Comparison of ENCODE assay signal across 23 cellular contexts in the genomic region with DNA sequence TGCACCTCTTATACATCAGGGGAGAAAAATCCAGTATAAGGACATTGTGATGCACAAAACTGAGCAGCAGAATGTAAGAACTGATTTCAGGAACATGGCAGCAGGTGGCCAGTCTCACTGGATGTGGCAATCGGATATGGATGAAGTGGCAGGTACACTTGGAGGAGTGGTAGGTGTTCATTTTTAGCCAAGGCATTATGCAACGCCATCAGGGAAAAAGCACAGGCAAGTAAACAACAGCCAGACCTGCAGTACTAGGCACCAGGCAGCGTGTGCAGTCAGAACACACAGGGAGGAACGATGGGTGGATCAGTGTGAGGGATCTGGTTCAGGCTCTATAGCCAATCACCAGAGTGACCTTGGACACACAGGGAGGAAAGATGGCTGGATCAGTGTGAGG.
A peak's percentile ranks its signal among the peaks of the same experiment; 100 is the strongest.
DNase-seq lines count a peak whose midpoint lies in the region; ATAC-seq and TF ChIP-seq lines count a peak whose summit lies in the region.
"Had no signal": no experiment of that assay in that cellular context is flagged by ENCODE, and none has a peak within 500 bp of the region (broad histone marks: within the 10 kb centered on the region; RNA-seq: fewer than 3 reads in every experiment).

No MANE protein-coding gene starts in this region.

- in situ Hi-C loops in gastrocnemius medialis (cut with MboI; ENCODE audit: low sequenced_read_pairs in 4 of 4): loop anchor here in 2 of 4 donors (25.0 kb wide), 2 partner anchors 799 to 824 kb away; no protein-coding TSS in a partner anchor

- intact Hi-C loops in gastrocnemius medialis (cut with DNase I; ENCODE audit: low total_unique reads): no loop called here

- no peaks in the 10 kb centered on the region for H3K9me3 ChIP-seq in gastrocnemius medialis
- H3K9me3 ChIP-seq: gastroesophageal sphincter, testis had no signal

- no peak for TF ChIP-seq POLR2A in gastrocnemius medialis (IDR thresholded peaks at IDR 0.05)

- TF ChIP-seq CTCF in epithelial cell of esophagus (IDR thresholded peaks at IDR 0.05; ENCODE audit: insufficient read depth, low read depth, low read length, missing control alignments): no peak
- no peak for TF ChIP-seq CTCF in gastrocnemius medialis (IDR thresholded peaks at IDR 0.05 in 4 of 5, conservative IDR thresholded peaks at IDR 0.05 in 1 of 5)
- TF ChIP-seq CTCF in osteocyte (IDR thresholded peaks at IDR 0.05): no peak

- H3K36me3 Mint-ChIP-seq in activated CD8-positive, alpha-beta T cell treated with anti-CD3 and anti-CD28 coated beads, Interleukin-2, amount 10 ng/mL, durations not matched to agents 7 days and 5 days (ENCODE audit: low read depth): no peaks in the 10 kb centered on the region
- H3K36me3 Mint-ChIP-seq in osteocyte (ENCODE audit: unreplicated experiment): no peaks in the 10 kb centered on the region
- H3K36me3 Mint-ChIP-seq: memory B cell; stimulated activated naive B cell treated with anti-CD40 and anti-IgM and Interleukin-4, amounts not matched to agents 10 μg/mL and 1 μg/mL and 100 μg/mL, for 72 hours; T-cell had no signal

- peak; percentile 41 to 47 for ATAC-seq in gastrocnemius medialis
- no peak for ATAC-seq in activated CD8-positive, alpha-beta T cell treated with anti-CD3 and anti-CD28 coated beads, Interleukin-2, amount 10 ng/mL, durations not matched to agents 7 days and 5 days
- ATAC-seq: activated CD4-positive, alpha-beta T cell treated with anti-CD3 and anti-CD28 coated beads for 36 hours; esophagus mucosa; gastroesophageal sphincter; T-cell had no signal

- H3K4me1 ChIP-seq in gastrocnemius medialis: no peaks in the 10 kb centered on the region
- H3K4me1 ChIP-seq: gastroesophageal sphincter, testis had no signal

- POLR2A ChIA-PET in activated CD8-positive, alpha-beta T cell treated with anti-CD3 and anti-CD28 coated beads, Interleukin-2, amount 10 ng/mL, durations not matched to agents 7 days and 5 days (lab: Charles Lee): no interaction called here

- CTCF ChIA-PET in activated CD8-positive, alpha-beta T cell treated with anti-CD3 and anti-CD28 coated beads, Interleukin-2, amount 10 ng/mL, durations not matched to agents 7 days and 5 days (lab: Charles Lee): no interaction called here

- H3K27me3 ChIP-seq in gastrocnemius medialis: no peaks in the 10 kb centered on the region
- H3K27me3 ChIP-seq: gastroesophageal sphincter, testis had no signal

- peaks cover 2% of the 10 kb centered on the region for H3K27me3 Mint-ChIP-seq in activated CD8-positive, alpha-beta T cell treated with anti-CD3 and anti-CD28 coated beads, Interleukin-2, amount 10 ng/mL, durations not matched to agents 7 days and 5 days (ENCODE audit: low read depth)
- peaks cover 15% of the 10 kb centered on the region for H3K27me3 Mint-ChIP-seq in osteocyte (ENCODE audit: unreplicated experiment)

- no peaks in the 10 kb centered on the region for H3K4me1 Mint-ChIP-seq in activated CD8-positive, alpha-beta T cell treated with anti-CD3 and anti-CD28 coated beads, Interleukin-2, amount 10 ng/mL, durations not matched to agents 7 days and 5 days (ENCODE audit: low read depth)
- H3K4me1 Mint-ChIP-seq in osteocyte (ENCODE audit: unreplicated experiment): peaks cover 6% of the 10 kb centered on the region
- H3K4me1 Mint-ChIP-seq: activated CD4-positive, alpha-beta T cell treated with anti-CD3 and anti-CD28 coated beads for 36 hours had no signal

- no peak overlapping the region for H3K27ac ChIP-seq in gastrocnemius medialis
- H3K27ac ChIP-seq: gastroesophageal sphincter, testis had no signal

- no peaks in the 10 kb centered on the region for H3K9me3 Mint-ChIP-seq in activated CD8-positive, alpha-beta T cell treated with anti-CD3 and anti-CD28 coated beads, Interleukin-2, amount 10 ng/mL, durations not matched to agents 7 days and 5 days (ENCODE audit: insufficient read depth)
- H3K9me3 Mint-ChIP-seq in osteocyte (ENCODE audit: unreplicated experiment): no peaks in the 10 kb centered on the region
- H3K9me3 Mint-ChIP-seq: activated naive CD4-positive, alpha-beta T cell treated with anti-CD3 and anti-CD28 coated beads for 36 hours; HFFc6; memory B cell; stimulated activated naive B cell treated with anti-CD40 and anti-IgM and Interleukin-4, amounts not matched to agents 10 μg/mL and 1 μg/mL and 100 μg/mL, for 72 hours; T-cell had no signal

- no peak overlapping the region for H3K4me3 Mint-ChIP-seq in activated CD8-positive, alpha-beta T cell treated with anti-CD3 and anti-CD28 coated beads, Interleukin-2, amount 10 ng/mL, durations not matched to agents 7 days and 5 days
- no peak overlapping the region for H3K4me3 Mint-ChIP-seq in osteocyte (ENCODE audit: unreplicated experiment)
- H3K4me3 Mint-ChIP-seq: activated CD4-positive, alpha-beta T cell treated with anti-CD3 and anti-CD28 coated beads for 36 hours; activated naive CD4-positive, alpha-beta T cell treated with anti-CD3 and anti-CD28 coated beads for 36 hours; HFFc6; memory B cell; stimulated activated naive B cell treated with anti-CD40 and anti-IgM and Interleukin-4, amounts not matched to agents 10 μg/mL and 1 μg/mL and 100 μg/mL, for 72 hours; T-cell had no signal

- peak; percentile 84 for DNase-seq in DMS79 treated with DMSO at 0.1 percent for 48 hours (lab: John Stamatoyannopoulos, UW)
- no peak for DNase-seq in DMS79 (lab: John Stamatoyannopoulos, UW)
- peak; percentile 61 for DNase-seq in NCI-H345 (lab: John Stamatoyannopoulos, UW)
- peak; percentile 33 for DNase-seq in epithelial cell of esophagus (ENCODE audit: low read depth)
- DNase-seq in gastrocnemius medialis: peak; percentile 7 to 12
- no peak for DNase-seq in NCI-H1048 (lab: John Stamatoyannopoulos, UW)
- DNase-seq in activated CD8-positive, alpha-beta T cell treated with anti-CD3 and anti-CD28 coated beads, Interleukin-2, amount 10 ng/mL, durations not matched to agents 7 days and 5 days: no peak
- no peak for DNase-seq in osteocyte (ENCODE audit: extremely low spot score, unreplicated experiment)
- DNase-seq: activated CD4-positive, alpha-beta T cell treated with anti-CD3 and anti-CD28 coated beads for 36 hours; activated naive CD4-positive, alpha-beta T cell treated with anti-CD3 and anti-CD28 coated beads for 36 hours; activated T-cell treated with anti-CD3 and anti-CD28 coated beads, Interleukin-2, amount 50 U/mL, for 48 hours; aorta; DND-41; effector CD4-positive, alpha-beta T cell; occipital lobe; stimulated activated CD4-positive, alpha-beta T cell treated with anti-CD3 and anti-CD28 coated beads, Interleukin-2, amount 100 ng/mL, for 48 hours; stimulated activated naive B cell treated with anti-CD40 and anti-IgM and Interleukin-4, amounts not matched to agents 10 μg/mL and 1 μg/mL and 100 μg/mL, for 72 hours; T-cell; testis had no signal

- H3K27ac Mint-ChIP-seq in activated CD8-positive, alpha-beta T cell treated with anti-CD3 and anti-CD28 coated beads, Interleukin-2, amount 10 ng/mL, durations not matched to agents 7 days and 5 days: no peak overlapping the region
- H3K27ac Mint-ChIP-seq in osteocyte (ENCODE audit: unreplicated experiment): no peak overlapping the region
- H3K27ac Mint-ChIP-seq: activated CD4-positive, alpha-beta T cell treated with anti-CD3 and anti-CD28 coated beads for 36 hours; activated naive CD4-positive, alpha-beta T cell treated with anti-CD3 and anti-CD28 coated beads for 36 hours; HFFc6; memory B cell; stimulated activated naive B cell treated with anti-CD40 and anti-IgM and Interleukin-4, amounts not matched to agents 10 μg/mL and 1 μg/mL and 100 μg/mL, for 72 hours; T-cell had no signal

- H3K4me3 ChIP-seq in epithelial cell of esophagus (ENCODE audit: low read length): no peak overlapping the region
- H3K4me3 ChIP-seq in gastrocnemius medialis: no peak overlapping the region
- H3K4me3 ChIP-seq: gastroesophageal sphincter, testis had no signal

- H3K36me3 ChIP-seq in gastrocnemius medialis: no peaks in the 10 kb centered on the region
- H3K36me3 ChIP-seq: gastroesophageal sphincter had no signal

Comparison
In these comparisons a context has a peak if more than half of its experiments do, and no peak if none do; other contexts are left out.
1. DNase-seq: peak in DMS79 treated with DMSO at 0.1 percent for 48 hours (single experiment), NCI-H345 (single experiment), epithelial cell of esophagus (single experiment) and gastrocnemius medialis (2 of 2); none in DMS79 (single experiment), NCI-H1048 (single experiment), activated CD8-positive, alpha-beta T cell treated with anti-CD3 and anti-CD28 coated beads, Interleukin-2, amount 10 ng/mL, durations not matched to agents 7 days and 5 days (single experiment) and osteocyte (single experiment).